Comparison of ENCODE assay signal across 29 cellular contexts in genomic region chr12:76713986-76714385, GRCh38.
"Had no signal": no experiment of that assay in that cellular context is flagged by ENCODE, and none has a peak within 500 bp of the region (broad histone marks: within the 10 kb centered on the region; RNA-seq: fewer than 3 reads in every experiment).

No MANE protein-coding gene starts in this region.

- H3K4me3 ChIP-seq: adrenal gland, ascending aorta, breast epithelium, cardiac muscle cell, colonic mucosa, esophagus squamous epithelium, gastroesophageal sphincter had no signal

- H3K27ac ChIP-seq: adrenal gland, ascending aorta, breast epithelium, cardiac muscle cell, colonic mucosa, epithelial cell of prostate, esophagus squamous epithelium, gastroesophageal sphincter had no signal

- H3K9me3 ChIP-seq: adrenal gland, ascending aorta, breast epithelium, colonic mucosa, esophagus squamous epithelium, gastroesophageal sphincter had no signal

- DNase-seq: activated CD4-positive, alpha-beta memory T cell treated with anti-CD3 and anti-CD28 coated beads for 36 hours; activated CD4-positive, alpha-beta T cell treated with anti-CD3 and anti-CD28 coated beads for 36 hours; activated CD4-positive, alpha-beta T cell treated with anti-CD3 and anti-CD28 coated beads, Interleukin-2, amount 10 ng/mL, durations not matched to agents 24 days and 14 days; activated CD4-positive, CD25-positive, alpha-beta regulatory T cell; activated CD4-positive, CD25-positive, alpha-beta regulatory T cell treated with anti-CD3 and anti-CD28 coated beads, Interleukin-2, amount 50 U/mL, for 72 hours; activated CD8-positive, alpha-beta memory T cell treated with anti-CD3 and anti-CD28 coated beads, Interleukin-2, amount 10 ng/mL, durations not matched to agents 7 days and 5 days; activated CD8-positive, alpha-beta memory T cell treated with anti-CD3 and anti-CD28 coated beads, Interleukin-2, amount 50 U/mL, for 4 hours; activated CD8-positive, alpha-beta T cell treated with anti-CD3 and anti-CD28 coated beads, Interleukin-2, amount 10 ng/mL, durations not matched to agents 7 days and 5 days; activated effector memory CD4-positive, alpha-beta T cell treated with anti-CD3 and anti-CD28 coated beads, Interleukin-2, amount 50 U/mL, for 16 hours; activated naive CD4-positive, alpha-beta T cell treated with anti-CD3 and anti-CD28 coated beads for 36 hours; activated naive CD8-positive, alpha-beta T cell treated with anti-CD3 and anti-CD28 coated beads for 36 hours; activated naive CD8-positive, alpha-beta T cell treated with anti-CD3 and anti-CD28 coated beads, Interleukin-2, amount 50 U/mL, for 24 hours; activated T-cell treated with anti-CD3 and anti-CD28 coated beads, Interleukin-2, amount 50 U/mL, for 1 hour; activated T-cell treated with anti-CD3 and anti-CD28 coated beads, Interleukin-2, amount 50 U/mL, for 48 hours; adrenal gland; central memory CD4-positive, alpha-beta T cell; cerebellar nuclear complex; colonic mucosa; effector CD8-positive, alpha-beta T cell; esophagus squamous epithelium; foreskin melanocyte; head of caudate nucleus; T-helper 17 cell; T1000 had no signal

- H3K27me3 ChIP-seq: adrenal gland, ascending aorta, breast epithelium, cardiac muscle cell, colonic mucosa, esophagus squamous epithelium, gastroesophageal sphincter had no signal

- H3K36me3 ChIP-seq: adrenal gland, ascending aorta, breast epithelium, cardiac muscle cell, colonic mucosa, esophagus squamous epithelium, gastroesophageal sphincter had no signal

- H3K4me1 ChIP-seq: adrenal gland, ascending aorta, breast epithelium, colonic mucosa, esophagus squamous epithelium, gastroesophageal sphincter had no signal

- ATAC-seq: activated CD4-positive, alpha-beta T cell treated with anti-CD3 and anti-CD28 coated beads for 36 hours; activated CD8-positive, alpha-beta memory T cell treated with anti-CD3 and anti-CD28 coated beads, Interleukin-2, amount 10 ng/mL, durations not matched to agents 7 days and 5 days; activated CD8-positive, alpha-beta T cell treated with anti-CD3 and anti-CD28 coated beads, Interleukin-2, amount 10 ng/mL, durations not matched to agents 7 days and 5 days; activated naive CD8-positive, alpha-beta T cell treated with anti-CD3 and anti-CD28 coated beads, Interleukin-2, amount 50 U/mL, for 24 hours; gastroesophageal sphincter; T-helper 17 cell had no signal
